9 cellular contexts compared by ENCODE assay signal in the genomic region with DNA sequence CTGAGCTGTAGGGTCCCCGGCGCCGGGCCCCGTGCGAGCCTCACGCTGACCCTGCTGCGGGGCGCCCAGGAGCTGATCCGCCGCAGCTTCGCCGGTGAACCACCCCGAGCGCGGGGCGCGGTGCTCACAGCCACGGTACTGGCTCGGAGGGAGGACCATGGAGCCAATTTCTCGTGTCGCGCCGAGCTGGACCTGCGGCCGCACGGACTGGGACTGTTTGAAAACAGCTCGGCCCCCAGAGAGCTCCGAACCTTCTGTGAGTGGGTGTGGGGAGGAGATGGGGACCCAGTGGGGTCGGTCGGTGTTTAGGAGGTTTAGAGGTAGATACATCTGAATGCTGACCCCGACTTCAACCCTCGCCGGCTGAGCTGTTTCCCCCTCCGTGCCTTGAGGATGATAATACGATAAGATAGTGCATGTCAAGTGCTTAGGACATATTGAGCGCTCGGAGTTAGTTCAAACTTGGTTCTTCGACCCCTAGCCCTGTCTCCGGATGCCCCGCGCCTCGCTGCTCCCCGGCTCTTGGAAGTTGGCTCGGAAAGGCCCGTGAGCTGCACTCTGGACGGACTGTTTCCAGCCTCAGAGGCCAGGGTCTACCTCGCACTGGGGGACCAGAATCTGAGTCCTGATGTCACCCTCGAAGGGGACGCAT. TPM values are rescaled to one million over a fixed set of nuclear protein-coding genes. Genes with fewer than 3 reads are reported as not detected.
DNase-seq lines count a peak whose midpoint lies in the region; ATAC-seq, FAIRE-seq and TF ChIP-seq lines count a peak whose summit lies in the region.
"Had no signal": no experiment of that assay in that cellular context is flagged by ENCODE, and none has a peak within 500 bp of the region (broad histone marks: within the 10 kb centered on the region; RNA-seq: fewer than 3 reads in every experiment).

No MANE protein-coding gene starts in this region.

- TF ChIP-seq POLR2A in HepG2 (IDR thresholded peaks at IDR 0.05; ENCODE audit: insufficient read depth in 1 of 2, low read depth in 2 of 2, low read length in 2 of 2) (no peak), tibial nerve (IDR thresholded peaks at IDR 0.05) (no peak)

- peak; percentile 1 for ATAC-seq in HepG2
- ATAC-seq in HG03097 (IDR thresholded peaks at IDR 0.05; ENCODE audit: low FRiP score, unreplicated experiment) = no peak

- TF ChIP-seq RAD21 in HepG2 (CRISPR knock-in tag; IDR thresholded peaks at IDR 0.05) = no peak

- TF ChIP-seq CTCF in HepG2 (CRISPR knock-in tag; IDR thresholded peaks at IDR 0.05) (no peak), tibial nerve (IDR thresholded peaks at IDR 0.05) (no peak)

- peak overlapping the region; percentile 70 for H3K4me3 Mint-ChIP-seq in activated T-cell treated with anti-CD3 and anti-CD28 coated beads, Interleukin-2, amount 50 U/mL, for 24 hours
- H3K4me3 Mint-ChIP-seq in activated naive CD8-positive, alpha-beta T cell = peak overlapping the region; percentile 77

- no peak overlapping the region for H2AFZ ChIP-seq in HepG2 (ENCODE audit: low read length)

- DNase-seq in activated T-cell treated with anti-CD3 and anti-CD28 coated beads, Interleukin-2, amount 50 U/mL, for 24 hours = no peak
- DNase-seq in activated T-cell treated with anti-CD3 and anti-CD28 coated beads for 4 hours (no peak), HepG2 (ENCODE audit: low spot score) (no peak), tibial nerve (ENCODE audit: low spot score in 2 of 2) (no peak), COLO829 (ENCODE audit: low spot score) (no peak), GM19239 (ENCODE audit: insufficient read length, low spot score) (no peak)

- H3K27me3 Mint-ChIP-seq in activated T-cell treated with anti-CD3 and anti-CD28 coated beads, Interleukin-2, amount 50 U/mL, for 24 hours = peaks cover 90% of the 10 kb centered on the region
- H3K27me3 Mint-ChIP-seq in activated naive CD8-positive, alpha-beta T cell = peaks cover 12% of the 10 kb centered on the region

- H3K9ac ChIP-seq in HepG2 (ENCODE audit: insufficient read depth, low read depth, low read length) = peak overlapping the region; percentile 31; the same call in 1 of the 2 replicates

- H3K27ac ChIP-seq in HepG2 (ENCODE audit: extremely low read length, insufficient read depth, low read length) (no peak overlapping the region), tibial nerve (no peak overlapping the region)

- H3K79me2 ChIP-seq in HepG2 (ENCODE audit: insufficient read depth, low read length) = no peaks in the 10 kb centered on the region

- intact Hi-C loops in HepG2 (cut with micrococcal nuclease; ENCODE audit: unreplicated experiment) = loop anchor here (2.0 kb wide), 1 partner anchor 41 kb away; a partner anchor contains a TSS

- H3K4me1 ChIP-seq in HepG2 (ENCODE audit: insufficient read depth, low read length) (peaks cover 70% of the 10 kb centered on the region), tibial nerve (peaks cover 0 to 95% (median 57%) of the 10 kb centered on the region in 4 donors)

- CTCF ChIA-PET in HepG2 (lab: Yijun Ruan, JAX; ENCODE audit: low intra/inter-chr PET ratio, low total read pairs) = no interaction called here

- peak overlapping the region; percentile 56 for H3K27ac Mint-ChIP-seq in activated T-cell treated with anti-CD3 and anti-CD28 coated beads, Interleukin-2, amount 50 U/mL, for 24 hours
- no peak overlapping the region for H3K27ac Mint-ChIP-seq in activated naive CD8-positive, alpha-beta T cell

- in situ Hi-C loops in HepG2 (cut with HindIII; ENCODE audit: extremely low pct_ligation_motif_present, low pct_unique_long_range_greater_than_20kb) = no loop called here

- FAIRE-seq in HepG2 (lab: Jason Lieb, UNC) (no peak), GM19239 (lab: Jason Lieb, UNC) (no peak)
- FAIRE-seq: G401.6 had no signal

- no peaks in the 10 kb centered on the region for H3K36me3 Mint-ChIP-seq in activated T-cell treated with anti-CD3 and anti-CD28 coated beads, Interleukin-2, amount 50 U/mL, for 24 hours (ENCODE audit: low read depth)
- no peaks in the 10 kb centered on the region for H3K36me3 Mint-ChIP-seq in activated naive CD8-positive, alpha-beta T cell

- TF ChIP-seq EP300 in HepG2 (IDR thresholded peaks at IDR 0.05; ENCODE audit: low read depth in 2 of 2, low read length in 2 of 2) (no peak), HepG2 (CRISPR knock-in tag; IDR thresholded peaks at IDR 0.05; ENCODE audit: borderline replicate concordance) (no peak), tibial nerve (IDR thresholded peaks at IDR 0.05) (no peak)

- peak overlapping the region; percentile 52 to 79 (median 62) for H3K4me3 ChIP-seq in HepG2 (replicated peaks in 1 of 3; ENCODE audit: insufficient read depth in 1 of 3, low read depth in 2 of 3, low read length in 3 of 3)
- peak overlapping the region; percentile 0 to 43 (median 25) for H3K4me3 ChIP-seq in tibial nerve

- no peaks in the 10 kb centered on the region for H3K36me3 ChIP-seq in HepG2 (replicated peaks in 1 of 2; ENCODE audit: control insufficient read depth in 1 of 2, insufficient read depth in 2 of 2, low read length in 2 of 2)
- no peaks in the 10 kb centered on the region for H3K36me3 ChIP-seq in tibial nerve

- no TSS peak for BruUV-seq in HepG2 (replicated peaks; lab: Mats Ljungman, UMichigan)

- H3K4me2 ChIP-seq in HepG2 (ENCODE audit: low read depth, low read length) = peak overlapping the region; percentile 97

- no peaks in the 10 kb centered on the region for H4K20me1 ChIP-seq in HepG2 (ENCODE audit: insufficient read depth, low read length)

- H3K9me3 Mint-ChIP-seq in activated T-cell treated with anti-CD3 and anti-CD28 coated beads, Interleukin-2, amount 50 U/mL, for 24 hours = no peaks in the 10 kb centered on the region
- H3K9me3 Mint-ChIP-seq in activated naive CD8-positive, alpha-beta T cell (ENCODE audit: low read depth) = no peaks in the 10 kb centered on the region

- H3K9me3 ChIP-seq in HepG2 (ENCODE audit: low read length) = no peaks in the 10 kb centered on the region
- no peaks in the 10 kb centered on the region for H3K9me3 ChIP-seq in tibial nerve

- H3K27me3 ChIP-seq in HepG2 (ENCODE audit: control insufficient read depth in 1 of 2, insufficient read depth in 2 of 2, low read length in 2 of 2) (peaks cover 0 to 20% of the 10 kb centered on the region in 2 experiments; a peak in 3 of 5 replicates), tibial nerve (peaks cover 3 to 97% of the 10 kb centered on the region in 2 donors)

- POLR2A ChIA-PET in HepG2 (lab: Yijun Ruan, JAX) = interaction anchor here (0.6 to 7.3 kb wide), 7 partner anchors 11 to 97 kb away, joined by 3 to 149 read pairs (median 4); a partner anchor contains a TSS

- WGBS in HepG2 (ENCODE audit: low lambda C conversion rate) = 0% methylated on average over 3 of the region's 49 CpGs
- 2 to 3% methylated on average over 8 to 37 of the region's 49 CpGs for WGBS in tibial nerve, 2 donors

- H3K4me1 Mint-ChIP-seq in activated T-cell treated with anti-CD3 and anti-CD28 coated beads, Interleukin-2, amount 50 U/mL, for 24 hours (ENCODE audit: low read depth) = peaks cover 79% of the 10 kb centered on the region
- H3K4me1 Mint-ChIP-seq in activated naive CD8-positive, alpha-beta T cell (ENCODE audit: low read depth) = peaks cover 50% of the 10 kb centered on the region

RNA-seq across cellular contexts. Expression of a gene that starts 1.9 kb away (rescaled TPM):
- total RNA-seq in HepG2 (2016; rRNA removed; fragmentation: Illumina TruSeq; extraction: Trizol) (0.46 TPM in 1 of 2 replicates, not detected in the other), tibial nerve (1 to 10 TPM in 2 of 4 donors, under 1 TPM in 2; 0.21 to 2.7 (median 0.93) TPM)
- 0.26 TPM in 1 of 2 replicates, not detected in the other for total RNA-seq in HepG2 (2016; cell fraction: cytosol; rRNA removed; fragmentation: Illumina TruSeq; extraction: Trizol; ENCODE audit: low read depth)
- total RNA-seq in HepG2 (2016; cell fraction: insoluble cytoplasmic fraction; rRNA removed; fragmentation: Illumina TruSeq; extraction: Trizol) = 0.22 and 0.35 TPM in 2 replicates
- 0.09 TPM in 1 of 2 replicates, not detected in the other for total RNA-seq in HepG2 (2016; cell fraction: membrane; rRNA removed; fragmentation: Illumina TruSeq; extraction: Trizol)
- total RNA-seq in HepG2 (2016; cell fraction: nucleus; rRNA removed; fragmentation: Illumina TruSeq; extraction: Trizol) = 0.44 and 0.56 TPM in 2 replicates
- 1.6 and 1.9 TPM in 2 replicates for polyA plus RNA-seq in HepG2 (2011; rRNA removed)
- 0.49 and 1.0 TPM in 2 replicates for polyA plus RNA-seq in HepG2 (2011; cell fraction: cytosol; rRNA removed)
- polyA plus RNA-seq in HepG2 (2011; cell fraction: nucleus; rRNA removed) = 29.1 and 52.4 TPM in 2 replicates
- 1.6 and 1.8 TPM in 2 replicates for polyA plus RNA-seq in HepG2 (2012)
- polyA plus RNA-seq in HepG2 (2016; cell fraction: cytosol; fragmentation: Illumina TruSeq; extraction: Trizol; ENCODE audit: low read depth) = not detected in 2 replicates
- polyA plus RNA-seq in HepG2 (2016; cell fraction: insoluble cytoplasmic fraction; fragmentation: Illumina TruSeq; extraction: Trizol; ENCODE audit: low read depth) = 0.11 TPM in 1 of 2 replicates, not detected in the other
- not detected in 2 replicates for polyA plus RNA-seq in HepG2 (2016; cell fraction: membrane; fragmentation: Illumina TruSeq; extraction: Trizol; ENCODE audit: low read depth)
- 1.4 and 2.3 TPM in 2 replicates for polyA plus RNA-seq in HepG2 (2016; cell fraction: nucleus; fragmentation: Illumina TruSeq; extraction: Trizol; ENCODE audit: insufficient read depth, low read depth)
- 1.5 and 4.0 TPM in 2 replicates for polyA minus RNA-seq in HepG2 (2011; rRNA and poly(A)+ RNA removed; ENCODE audit: low replicate concordance)
- polyA minus RNA-seq in HepG2 (2011; cell fraction: cytosol; rRNA and poly(A)+ RNA removed) = 0.49 and 0.97 TPM in 2 replicates
- 1.7 and 3.1 TPM in 2 replicates for polyA minus RNA-seq in HepG2 (2011; cell fraction: nucleus; rRNA and poly(A)+ RNA removed)

RNA-seq across cellular contexts. Expression of a gene that starts 4.9 kb away (rescaled TPM):
- total RNA-seq in HepG2 (2016; rRNA removed; fragmentation: Illumina TruSeq; extraction: Trizol) (1.5 and 2.9 TPM in 2 replicates), tibial nerve (1 to 10 TPM in 1 of 4 donors, not detected in 3; 1.3 TPM)
- 1.1 and 1.9 TPM in 2 replicates for total RNA-seq in HepG2 (2016; cell fraction: cytosol; rRNA removed; fragmentation: Illumina TruSeq; extraction: Trizol; ENCODE audit: low read depth)
- total RNA-seq in HepG2 (2016; cell fraction: insoluble cytoplasmic fraction; rRNA removed; fragmentation: Illumina TruSeq; extraction: Trizol) = 1.0 and 3.0 TPM in 2 replicates
- total RNA-seq in HepG2 (2016; cell fraction: membrane; rRNA removed; fragmentation: Illumina TruSeq; extraction: Trizol) = 1.7 and 2.0 TPM in 2 replicates
- 1.6 and 2.6 TPM in 2 replicates for total RNA-seq in HepG2 (2016; cell fraction: nucleus; rRNA removed; fragmentation: Illumina TruSeq; extraction: Trizol)
- 3.1 and 4.0 TPM in 2 replicates for polyA plus RNA-seq in HepG2 (2011; rRNA removed)
- 3.1 and 6.6 TPM in 2 replicates for polyA plus RNA-seq in HepG2 (2011; cell fraction: cytosol; rRNA removed)
- 2.1 and 3.1 TPM in 2 replicates for polyA plus RNA-seq in HepG2 (2011; cell fraction: nucleus; rRNA removed)
- polyA plus RNA-seq in HepG2 (2012) = 2.3 and 2.5 TPM in 2 replicates
- polyA plus RNA-seq in HepG2 (2016; cell fraction: cytosol; fragmentation: Illumina TruSeq; extraction: Trizol; ENCODE audit: low read depth) = 1.4 and 1.9 TPM in 2 replicates
- polyA plus RNA-seq in HepG2 (2016; cell fraction: insoluble cytoplasmic fraction; fragmentation: Illumina TruSeq; extraction: Trizol; ENCODE audit: low read depth) = 1.4 and 1.6 TPM in 2 replicates
- polyA plus RNA-seq in HepG2 (2016; cell fraction: membrane; fragmentation: Illumina TruSeq; extraction: Trizol; ENCODE audit: low read depth) = 1.5 and 1.8 TPM in 2 replicates
- polyA plus RNA-seq in HepG2 (2016; cell fraction: nucleus; fragmentation: Illumina TruSeq; extraction: Trizol; ENCODE audit: insufficient read depth, low read depth) = 3.3 and 3.9 TPM in 2 replicates
- polyA minus RNA-seq in HepG2 (2011; rRNA and poly(A)+ RNA removed; ENCODE audit: low replicate concordance) = 0.09 and 3.3 TPM in 2 replicates
- polyA minus RNA-seq in HepG2 (2011; cell fraction: cytosol; rRNA and poly(A)+ RNA removed) = 1.6 and 2.0 TPM in 2 replicates
- polyA minus RNA-seq in HepG2 (2011; cell fraction: nucleus; rRNA and poly(A)+ RNA removed) = 1.7 and 2.4 TPM in 2 replicates

RNA-seq across cellular contexts. Expression of a gene that starts 17.9 kb away (rescaled TPM):
- total RNA-seq in HepG2 (2016; rRNA removed; fragmentation: Illumina TruSeq; extraction: Trizol) (0.56 and 2.4 TPM in 2 replicates), tibial nerve (1 to 10 TPM; 2.9 to 4.5 (median 3.5) TPM)
- 1.5 and 2.6 TPM in 2 replicates for total RNA-seq in HepG2 (2016; cell fraction: cytosol; rRNA removed; fragmentation: Illumina TruSeq; extraction: Trizol; ENCODE audit: low read depth)
- total RNA-seq in HepG2 (2016; cell fraction: insoluble cytoplasmic fraction; rRNA removed; fragmentation: Illumina TruSeq; extraction: Trizol) = 0.52 and 2.8 TPM in 2 replicates
- 1.8 TPM in 2 replicates for total RNA-seq in HepG2 (2016; cell fraction: membrane; rRNA removed; fragmentation: Illumina TruSeq; extraction: Trizol)
- total RNA-seq in HepG2 (2016; cell fraction: nucleus; rRNA removed; fragmentation: Illumina TruSeq; extraction: Trizol) = 3.4 and 4.8 TPM in 2 replicates
- polyA plus RNA-seq in HepG2 (2011; rRNA removed) = 3.0 and 4.7 TPM in 2 replicates
- polyA plus RNA-seq in HepG2 (2011; cell fraction: cytosol; rRNA removed) = 0.46 and 1.3 TPM in 2 replicates
- 20.3 and 24.6 TPM in 2 replicates for polyA plus RNA-seq in HepG2 (2011; cell fraction: nucleus; rRNA removed)
- 2.1 and 3.9 TPM in 2 replicates for polyA plus RNA-seq in HepG2 (2012)
- polyA plus RNA-seq in HepG2 (2016; cell fraction: cytosol; fragmentation: Illumina TruSeq; extraction: Trizol; ENCODE audit: low read depth) = 1.4 and 1.9 TPM in 2 replicates
- 0.72 and 0.99 TPM in 2 replicates for polyA plus RNA-seq in HepG2 (2016; cell fraction: insoluble cytoplasmic fraction; fragmentation: Illumina TruSeq; extraction: Trizol; ENCODE audit: low read depth)
- 1.6 and 1.8 TPM in 2 replicates for polyA plus RNA-seq in HepG2 (2016; cell fraction: membrane; fragmentation: Illumina TruSeq; extraction: Trizol; ENCODE audit: low read depth)
- polyA plus RNA-seq in HepG2 (2016; cell fraction: nucleus; fragmentation: Illumina TruSeq; extraction: Trizol; ENCODE audit: insufficient read depth, low read depth) = 17.4 and 18.0 TPM in 2 replicates
- 0.18 and 0.28 TPM in 2 replicates for polyA minus RNA-seq in HepG2 (2011; rRNA and poly(A)+ RNA removed; ENCODE audit: low replicate concordance)
- polyA minus RNA-seq in HepG2 (2011; cell fraction: cytosol; rRNA and poly(A)+ RNA removed) = not detected in 2 replicates
- 1.0 and 1.9 TPM in 2 replicates for polyA minus RNA-seq in HepG2 (2011; cell fraction: nucleus; rRNA and poly(A)+ RNA removed)

RNA-seq across cellular contexts. Expression of a gene that starts 20.8 kb away (rescaled TPM):
- 12.8 and 37.9 TPM in 2 replicates for total RNA-seq in HepG2 (2016; rRNA removed; fragmentation: Illumina TruSeq; extraction: Trizol)
- 2.8 and 3.4 TPM in 2 replicates for total RNA-seq in HepG2 (2016; cell fraction: cytosol; rRNA removed; fragmentation: Illumina TruSeq; extraction: Trizol; ENCODE audit: low read depth)
- 11.2 and 38.7 TPM in 2 replicates for total RNA-seq in HepG2 (2016; cell fraction: insoluble cytoplasmic fraction; rRNA removed; fragmentation: Illumina TruSeq; extraction: Trizol)
- 6.9 and 8.2 TPM in 2 replicates for total RNA-seq in HepG2 (2016; cell fraction: membrane; rRNA removed; fragmentation: Illumina TruSeq; extraction: Trizol)
- 36.6 and 43.7 TPM in 2 replicates for total RNA-seq in HepG2 (2016; cell fraction: nucleus; rRNA removed; fragmentation: Illumina TruSeq; extraction: Trizol)
- polyA plus RNA-seq in HepG2 (2011; rRNA removed) = 98.4 and 153 TPM in 2 replicates
- 88.6 and 125 TPM in 2 replicates for polyA plus RNA-seq in HepG2 (2011; cell fraction: cytosol; rRNA removed)
- 70.4 and 93.5 TPM in 2 replicates for polyA plus RNA-seq in HepG2 (2011; cell fraction: nucleus; rRNA removed)
- polyA plus RNA-seq in HepG2 (2012) = 31.4 and 71.9 TPM in 2 replicates
- polyA plus RNA-seq in HepG2 (2016; cell fraction: cytosol; fragmentation: Illumina TruSeq; extraction: Trizol; ENCODE audit: low read depth) = 2.4 and 2.5 TPM in 2 replicates
- 12.7 and 15.7 TPM in 2 replicates for polyA plus RNA-seq in HepG2 (2016; cell fraction: insoluble cytoplasmic fraction; fragmentation: Illumina TruSeq; extraction: Trizol; ENCODE audit: low read depth)
- polyA plus RNA-seq in HepG2 (2016; cell fraction: membrane; fragmentation: Illumina TruSeq; extraction: Trizol; ENCODE audit: low read depth) = 4.6 and 5.2 TPM in 2 replicates
- 75.8 and 77.2 TPM in 2 replicates for polyA plus RNA-seq in HepG2 (2016; cell fraction: nucleus; fragmentation: Illumina TruSeq; extraction: Trizol; ENCODE audit: insufficient read depth, low read depth)
- 19.2 and 165 TPM in 2 replicates for polyA minus RNA-seq in HepG2 (2011; rRNA and poly(A)+ RNA removed; ENCODE audit: low replicate concordance)
- polyA minus RNA-seq in HepG2 (2011; cell fraction: cytosol; rRNA and poly(A)+ RNA removed) = 97.0 and 140 TPM in 2 replicates
- 31.8 and 54.1 TPM in 2 replicates for polyA minus RNA-seq in HepG2 (2011; cell fraction: nucleus; rRNA and poly(A)+ RNA removed)
- 10 to 100 TPM; 14.7 to 50.1 (median 43.1) TPM for total RNA-seq in tibial nerve

RNA-seq across cellular contexts. Expression of a gene that starts 24.1 kb away (rescaled TPM):
- 21.0 and 22.6 TPM in 2 replicates for total RNA-seq in HepG2 (2016; rRNA removed; fragmentation: Illumina TruSeq; extraction: Trizol)
- total RNA-seq in HepG2 (2016; cell fraction: cytosol; rRNA removed; fragmentation: Illumina TruSeq; extraction: Trizol; ENCODE audit: low read depth) = 19.4 and 21.0 TPM in 2 replicates
- 19.6 and 21.9 TPM in 2 replicates for total RNA-seq in HepG2 (2016; cell fraction: insoluble cytoplasmic fraction; rRNA removed; fragmentation: Illumina TruSeq; extraction: Trizol)
- 26.6 and 29.0 TPM in 2 replicates for total RNA-seq in HepG2 (2016; cell fraction: membrane; rRNA removed; fragmentation: Illumina TruSeq; extraction: Trizol)
- total RNA-seq in HepG2 (2016; cell fraction: nucleus; rRNA removed; fragmentation: Illumina TruSeq; extraction: Trizol) = 10.0 and 11.9 TPM in 2 replicates
- 24.7 and 27.8 TPM in 2 replicates for polyA plus RNA-seq in HepG2 (2011; rRNA removed)
- polyA plus RNA-seq in HepG2 (2011; cell fraction: cytosol; rRNA removed) = 16.9 and 23.1 TPM in 2 replicates
- polyA plus RNA-seq in HepG2 (2011; cell fraction: nucleus; rRNA removed) = 41.9 and 53.1 TPM in 2 replicates
- 9.2 and 16.3 TPM in 2 replicates for polyA plus RNA-seq in HepG2 (2012)
- polyA plus RNA-seq in HepG2 (2016; cell fraction: cytosol; fragmentation: Illumina TruSeq; extraction: Trizol; ENCODE audit: low read depth) = 23.2 and 31.5 TPM in 2 replicates
- 24.7 and 26.8 TPM in 2 replicates for polyA plus RNA-seq in HepG2 (2016; cell fraction: insoluble cytoplasmic fraction; fragmentation: Illumina TruSeq; extraction: Trizol; ENCODE audit: low read depth)
- 26.3 and 32.9 TPM in 2 replicates for polyA plus RNA-seq in HepG2 (2016; cell fraction: membrane; fragmentation: Illumina TruSeq; extraction: Trizol; ENCODE audit: low read depth)
- 34.9 and 35.0 TPM in 2 replicates for polyA plus RNA-seq in HepG2 (2016; cell fraction: nucleus; fragmentation: Illumina TruSeq; extraction: Trizol; ENCODE audit: insufficient read depth, low read depth)
- 15.1 and 48.5 TPM in 2 replicates for polyA minus RNA-seq in HepG2 (2011; rRNA and poly(A)+ RNA removed; ENCODE audit: low replicate concordance)
- polyA minus RNA-seq in HepG2 (2011; cell fraction: cytosol; rRNA and poly(A)+ RNA removed) = 2.3 and 2.8 TPM in 2 replicates
- 6.7 and 6.8 TPM in 2 replicates for polyA minus RNA-seq in HepG2 (2011; cell fraction: nucleus; rRNA and poly(A)+ RNA removed)
- 10 to 100 TPM; 10.0 to 29.1 (median 18.2) TPM for total RNA-seq in tibial nerve
